Comparison of ENCODE assay signal across 24 cellular contexts in genomic region chr11:97364047-97364446, GRCh38.
DNase-seq lines count a peak whose midpoint lies in the region; ATAC-seq and TF ChIP-seq lines count a peak whose summit lies in the region.
"Had no signal": no experiment of that assay in that cellular context is flagged by ENCODE, and none has a peak within 500 bp of the region (broad histone marks: within the 10 kb centered on the region; RNA-seq: fewer than 3 reads in every experiment).

No MANE protein-coding gene starts in this region.

- H2AK5ac ChIP-seq in trophoblast cell (ENCODE audit: low read length), result no peak overlapping the region

- H2BK5ac ChIP-seq in trophoblast cell (ENCODE audit: low read depth, low read length, poor library complexity), result no peak overlapping the region

- no peaks in the 10 kb centered on the region for H3K79me1 ChIP-seq in trophoblast cell (ENCODE audit: low read length)

- H3K18ac ChIP-seq in trophoblast cell (ENCODE audit: low read length), result no peak overlapping the region

- H2BK12ac ChIP-seq in trophoblast cell (ENCODE audit: low read length), result no peak overlapping the region

- H3K36me3 ChIP-seq in MM.1S (replicated peaks; ENCODE audit: insufficient read depth, low read length), result no peaks in the 10 kb centered on the region
- no peaks in the 10 kb centered on the region for H3K36me3 ChIP-seq in smooth muscle cell (ENCODE audit: low read depth)
- no peaks in the 10 kb centered on the region for H3K36me3 ChIP-seq in trophoblast cell (ENCODE audit: control insufficient read depth in 1 of 2, insufficient read depth in 2 of 2, low read length in 2 of 2)
- H3K36me3 ChIP-seq: adrenal gland, heart left ventricle had no signal

- TF ChIP-seq CTCF in MM.1S (IDR thresholded peaks at IDR 0.05; ENCODE audit: low read length) (no peak), astrocyte of the spinal cord (IDR thresholded peaks at IDR 0.05; ENCODE audit: low read depth, low read length) (no peak), foreskin keratinocyte (conservative IDR thresholded peaks at IDR 0.05) (no peak), smooth muscle cell (IDR thresholded peaks at IDR 0.05; ENCODE audit: borderline replicate concordance, insufficient read depth, poor library complexity, severe bottlenecking) (no peak), CD14-positive monocyte (IDR thresholded peaks at IDR 0.05) (no peak)

- no peaks in the 10 kb centered on the region for H3K9me2 ChIP-seq in MM.1S (replicated peaks; ENCODE audit: insufficient read depth, low read length)

- H2BK120ac ChIP-seq in trophoblast cell (ENCODE audit: insufficient read depth, low read length, poor library complexity), result no peak overlapping the region

- H4K91ac ChIP-seq in trophoblast cell (ENCODE audit: low read depth, low read length), result no peak overlapping the region

- H3K4me2 ChIP-seq in MM.1S (ENCODE audit: low read depth, low read length), result peak overlapping the region; percentile 27; the same call in 1 of the 2 replicates
- H3K4me2 ChIP-seq in smooth muscle cell, result peak overlapping the region; percentile 68
- no peak overlapping the region for H3K4me2 ChIP-seq in trophoblast cell (ENCODE audit: low read length)

- no peaks in the 10 kb centered on the region for H3K27me3 ChIP-seq in MM.1S (replicated peaks; ENCODE audit: insufficient read depth, low read length)
- H3K27me3 ChIP-seq in foreskin keratinocyte, result no peaks in the 10 kb centered on the region
- no peaks in the 10 kb centered on the region for H3K27me3 ChIP-seq in smooth muscle cell (ENCODE audit: low read depth)
- H3K27me3 ChIP-seq in trophoblast cell (ENCODE audit: insufficient read depth, low read length), result no peaks in the 10 kb centered on the region
- H3K27me3 ChIP-seq: adrenal gland, heart left ventricle had no signal

- no peak overlapping the region for H3K23ac ChIP-seq in trophoblast cell (ENCODE audit: low read length)

- peak; percentile 12 for DNase-seq in MM.1S
- DNase-seq in astrocyte of the spinal cord (ENCODE audit: low read depth, low spot score), result peak; percentile 74
- DNase-seq in foreskin keratinocyte, result peak; percentile 1 to 27
- no peak for DNase-seq in smooth muscle cell (lab: John Stamatoyannopoulos, UW; ENCODE audit: unreplicated experiment)
- no peak for DNase-seq in SHP77 treated with DMSO at 0.1 percent for 48 hours (lab: John Stamatoyannopoulos, UW)
- DNase-seq in CD14-positive monocyte (ENCODE audit: low spot score), result no peak
- DNase-seq in stimulated activated naive CD4-positive, alpha-beta T cell (lab: John Stamatoyannopoulos, UW), result no peak
- DNase-seq in trophoblast cell, result no peak
- DNase-seq: activated CD8-positive, alpha-beta memory T cell treated with anti-CD3 and anti-CD28 coated beads, Interleukin-2, amount 10 ng/mL, durations not matched to agents 7 days and 5 days; adrenal gland; GDM1; heart left ventricle; KBM-7; NCI-H1048; NCI-H2029 treated with DMSO at 0.1 percent for 48 hours; NCI-H510A treated with DMSO at 0.1 percent for 48 hours had no signal

- H3K9me3 ChIP-seq in MM.1S (replicated peaks; ENCODE audit: insufficient read depth, low read length), result no peaks in the 10 kb centered on the region
- no peaks in the 10 kb centered on the region for H3K9me3 ChIP-seq in smooth muscle cell (replicated peaks; ENCODE audit: low read depth)
- no peaks in the 10 kb centered on the region for H3K9me3 ChIP-seq in trophoblast cell (ENCODE audit: insufficient read depth, low read depth, low read length)
- H3K9me3 ChIP-seq: adrenal gland had no signal

- H3K4me3 ChIP-seq in MM.1S (ENCODE audit: low read length) (no peak overlapping the region), astrocyte of the spinal cord (ENCODE audit: low read depth, low read length) (no peak overlapping the region), smooth muscle cell (no peak overlapping the region), trophoblast cell (ENCODE audit: low read depth, low read length) (no peak overlapping the region)
- H3K4me3 ChIP-seq: adrenal gland, coronary artery, GM12878, heart left ventricle had no signal

- H3K27ac Mint-ChIP-seq in CD14-positive monocyte, result no peak overlapping the region
- H3K27ac Mint-ChIP-seq: activated CD8-positive, alpha-beta memory T cell treated with anti-CD3 and anti-CD28 coated beads, Interleukin-2, amount 10 ng/mL, durations not matched to agents 7 days and 5 days; activated T-helper 2 cell treated with anti-CD3 and anti-CD28 coated beads, Interferon-gamma antibody, Interleukin-2, Interleukin-4, amounts not matched to agents 10 μg/mL and 5 μg/mL and 100 μg/mL, durations not matched to agents 14 hours and 24 hours and 36 hours; B cell; memory B cell; natural killer cell treated with Interleukin-12 subunit alpha and Interleukin-12 subunit beta and Interleukin-15 and Interleukin-18, amount 100 ng/mL, for 72 hours; progenitor cell of endocrine pancreas had no signal

- intact Hi-C loops in CD14-positive monocyte (cut with micrococcal nuclease), result no loop called here

- in situ Hi-C loops in astrocyte of the spinal cord (cut with HindIII; ENCODE audit: low sequenced_read_pairs), result no loop called here

- H4K20me1 ChIP-seq in MM.1S (ENCODE audit: insufficient read depth, low read length), result no peaks in the 10 kb centered on the region
- H4K20me1 ChIP-seq in smooth muscle cell (ENCODE audit: low read depth), result no peaks in the 10 kb centered on the region

- no peaks in the 10 kb centered on the region for H3K27me3 Mint-ChIP-seq in CD14-positive monocyte (ENCODE audit: low read depth in 3 of 3)
- H3K27me3 Mint-ChIP-seq: activated CD8-positive, alpha-beta memory T cell treated with anti-CD3 and anti-CD28 coated beads, Interleukin-2, amount 10 ng/mL, durations not matched to agents 7 days and 5 days; B cell; memory B cell; natural killer cell treated with Interleukin-12 subunit alpha and Interleukin-12 subunit beta and Interleukin-15 and Interleukin-18, amount 100 ng/mL, for 72 hours; progenitor cell of endocrine pancreas had no signal

- no peak overlapping the region for H3K4ac ChIP-seq in trophoblast cell (ENCODE audit: low read depth, low read length)

- no peak overlapping the region for H3K4me3 Mint-ChIP-seq in CD14-positive monocyte
- H3K4me3 Mint-ChIP-seq: activated CD8-positive, alpha-beta memory T cell treated with anti-CD3 and anti-CD28 coated beads, Interleukin-2, amount 10 ng/mL, durations not matched to agents 7 days and 5 days; B cell; memory B cell; natural killer cell treated with Interleukin-12 subunit alpha and Interleukin-12 subunit beta and Interleukin-15 and Interleukin-18, amount 100 ng/mL, for 72 hours had no signal

- H3F3A ChIP-seq in MM.1S (ENCODE audit: insufficient read depth, low read length), result no peaks in the 10 kb centered on the region
- H3F3A ChIP-seq in smooth muscle cell (ENCODE audit: low read depth), result no peaks in the 10 kb centered on the region

- H3K9ac ChIP-seq in MM.1S (ENCODE audit: low read length) (no peak overlapping the region), smooth muscle cell (ENCODE audit: low read depth) (no peak overlapping the region), trophoblast cell (ENCODE audit: low read length) (no peak overlapping the region)

- no peak overlapping the region for H4K8ac ChIP-seq in trophoblast cell (ENCODE audit: low read depth, low read length)

- H3K79me2 ChIP-seq in MM.1S (ENCODE audit: low read length) (no peaks in the 10 kb centered on the region), smooth muscle cell (ENCODE audit: low read depth) (no peaks in the 10 kb centered on the region), trophoblast cell (ENCODE audit: control insufficient read depth, insufficient read depth, low read length, poor library complexity) (no peaks in the 10 kb centered on the region)

- no peak for ATAC-seq in foreskin keratinocyte
- ATAC-seq: activated CD8-positive, alpha-beta memory T cell treated with anti-CD3 and anti-CD28 coated beads, Interleukin-2, amount 10 ng/mL, durations not matched to agents 7 days and 5 days; GM12878; HCT116; heart left ventricle; natural killer cell treated with Interleukin-12 subunit alpha and Interleukin-12 subunit beta and Interleukin-15 and Interleukin-18, amount 100 ng/mL, for 72 hours had no signal

- no peak overlapping the region for H3K14ac ChIP-seq in trophoblast cell (ENCODE audit: low read length)

- H3K4me1 Mint-ChIP-seq in CD14-positive monocyte, result no peaks in the 10 kb centered on the region
- H3K4me1 Mint-ChIP-seq: activated CD8-positive, alpha-beta memory T cell treated with anti-CD3 and anti-CD28 coated beads, Interleukin-2, amount 10 ng/mL, durations not matched to agents 7 days and 5 days; B cell; memory B cell had no signal

- H2AFZ ChIP-seq in MM.1S (ENCODE audit: low read length) (no peak overlapping the region), smooth muscle cell (ENCODE audit: low read depth) (peak overlapping the region; percentile 54), trophoblast cell (ENCODE audit: insufficient read depth, low read length, poor library complexity) (no peak overlapping the region)

- no peaks in the 10 kb centered on the region for H3K36me3 Mint-ChIP-seq in CD14-positive monocyte
- H3K36me3 Mint-ChIP-seq: activated CD8-positive, alpha-beta memory T cell treated with anti-CD3 and anti-CD28 coated beads, Interleukin-2, amount 10 ng/mL, durations not matched to agents 7 days and 5 days; memory B cell had no signal

- H3K4me1 ChIP-seq in MM.1S (ENCODE audit: low read length), result peaks cover 9% of the 10 kb centered on the region
- peaks cover 21% of the 10 kb centered on the region for H3K4me1 ChIP-seq in foreskin keratinocyte
- H3K4me1 ChIP-seq in smooth muscle cell (ENCODE audit: low read depth), result peaks cover 3% of the 10 kb centered on the region
- H3K4me1 ChIP-seq in trophoblast cell (ENCODE audit: control insufficient read depth in 1 of 2, insufficient read depth in 2 of 2, low read length in 2 of 2), result no peaks in the 10 kb centered on the region
- H3K4me1 ChIP-seq: adrenal gland had no signal

- 34% methylated on average over 1 of the region's 1 CpG for WGBS in smooth muscle cell (ENCODE audit: low lambda C conversion rate)
- no CpG with 5 or more reads among the region's 1 CpG for WGBS in trophoblast cell (ENCODE audit: extremely low coverage, insufficient coverage, insufficient read length)

- H3K9me3 Mint-ChIP-seq in CD14-positive monocyte, result peaks cover 5 to 21% (median 12%) of the 10 kb centered on the region in 7 donors

- H3K27ac ChIP-seq in MM.1S (ENCODE audit: low read length) (no peak overlapping the region), foreskin keratinocyte (no peak overlapping the region), smooth muscle cell (ENCODE audit: low read depth) (peak overlapping the region; percentile 7), trophoblast cell (ENCODE audit: low read depth, low read length) (no peak overlapping the region)
- H3K27ac ChIP-seq: adrenal gland, coronary artery, heart left ventricle had no signal

- no peak overlapping the region for H4K12ac ChIP-seq in trophoblast cell (ENCODE audit: low read depth, low read length)

Comparison
In these comparisons a context has a peak if more than half of its experiments do, and no peak if none do; other contexts are left out.
1. DNase-seq: peak in MM.1S (single experiment), astrocyte of the spinal cord (single experiment) and foreskin keratinocyte (2 of 2); none in smooth muscle cell (single experiment), SHP77 treated with DMSO at 0.1 percent for 48 hours (single experiment), CD14-positive monocyte (single experiment), stimulated activated naive CD4-positive, alpha-beta T cell (0 of 6) and trophoblast cell (0 of 2).